ENCODE assay signal across 9 cellular contexts in genomic region chr2:173590278-173590811, GRCh38.
DNase-seq lines count a peak whose midpoint lies in the region; TF ChIP-seq lines count a peak whose summit lies in the region.
"Had no signal": no experiment of that assay in that cellular context is flagged by ENCODE, and none has a peak within 500 bp of the region (broad histone marks: within the 10 kb centered on the region; RNA-seq: fewer than 3 reads in every experiment).

No MANE protein-coding gene starts in this region.

- H3K27me3 Mint-ChIP-seq in osteocyte (ENCODE audit: unreplicated experiment), result no peaks in the 10 kb centered on the region
- H3K27me3 Mint-ChIP-seq in CD8-positive, alpha-beta memory T cell, result peaks cover 3 to 29% of the 10 kb centered on the region in 2 donors

- POLR2A ChIA-PET in CD8-positive, alpha-beta memory T cell (lab: Charles Lee), result no interaction called here

- peaks cover 8 to 10% of the 10 kb centered on the region in 2 donors for H3K9me3 ChIP-seq in duodenal mucosa (ENCODE audit: control insufficient read depth in 1 of 2, low read length in 2 of 2)
- H3K9me3 ChIP-seq in CD8-positive, alpha-beta memory T cell (ENCODE audit: low read length), result no peaks in the 10 kb centered on the region
- peaks cover 0 to 5% (median 1%) of the 10 kb centered on the region in 4 donors for H3K9me3 ChIP-seq in sigmoid colon

- peaks cover 7% of the 10 kb centered on the region for H3K9me3 Mint-ChIP-seq in osteocyte (ENCODE audit: unreplicated experiment)
- peaks cover 4 to 12% (median 7%) of the 10 kb centered on the region in 5 donors for H3K9me3 Mint-ChIP-seq in CD8-positive, alpha-beta memory T cell

- TF ChIP-seq EP300 in sigmoid colon (IDR thresholded peaks at IDR 0.05), result no peak

- H3K4me3 ChIP-seq in duodenal mucosa (ENCODE audit: low read depth in 1 of 2, low read length in 2 of 2) (peak overlapping the region; percentile 37 to 38), sigmoid colon (no peak overlapping the region)
- no peak overlapping the region for H3K4me3 ChIP-seq in CD8-positive, alpha-beta memory T cell (ENCODE audit: low read length)

- TF ChIP-seq CTCF in osteocyte (IDR thresholded peaks at IDR 0.05) (no peak), sigmoid colon (IDR thresholded peaks at IDR 0.05) (no peak)

- H3K36me3 ChIP-seq in duodenal mucosa (ENCODE audit: control insufficient read depth in 1 of 2, insufficient read depth in 2 of 2, low read length in 2 of 2) (no peaks in the 10 kb centered on the region), sigmoid colon (no peaks in the 10 kb centered on the region)
- H3K36me3 ChIP-seq in CD8-positive, alpha-beta memory T cell (ENCODE audit: insufficient read depth, low read length), result no peaks in the 10 kb centered on the region

- H3K4me1 ChIP-seq in duodenal mucosa (ENCODE audit: control insufficient read depth in 1 of 2, insufficient read depth in 2 of 2, low read length in 2 of 2), result no peaks in the 10 kb centered on the region
- H3K4me1 ChIP-seq in CD8-positive, alpha-beta memory T cell (ENCODE audit: insufficient read depth, low read length), result no peaks in the 10 kb centered on the region
- H3K4me1 ChIP-seq in sigmoid colon, result no peaks in the 10 kb centered on the region

- H3K4me1 Mint-ChIP-seq in osteocyte (ENCODE audit: unreplicated experiment), result peaks cover 26% of the 10 kb centered on the region
- H3K4me1 Mint-ChIP-seq in CD8-positive, alpha-beta memory T cell, result no peaks in the 10 kb centered on the region
- H3K4me1 Mint-ChIP-seq: T-helper 17 cell had no signal

- H3K27me3 ChIP-seq in duodenal mucosa (ENCODE audit: control insufficient read depth in 1 of 2, insufficient read depth in 2 of 2, low read length in 2 of 2) (no peaks in the 10 kb centered on the region), sigmoid colon (no peaks in the 10 kb centered on the region)
- H3K27me3 ChIP-seq in CD8-positive, alpha-beta memory T cell (ENCODE audit: insufficient read depth, low read length, poor library complexity, severe bottlenecking), result no peaks in the 10 kb centered on the region

- DNase-seq in DMS79 (lab: John Stamatoyannopoulos, UW), result peak; percentile 99
- DNase-seq in NCI-H345 (lab: John Stamatoyannopoulos, UW), result peak; percentile 94
- no peak for DNase-seq in osteocyte (ENCODE audit: extremely low spot score, unreplicated experiment)
- no peak for DNase-seq in CD8-positive, alpha-beta memory T cell
- DNase-seq in SW 1271 (lab: John Stamatoyannopoulos, UW), result no peak
- no peak for DNase-seq in sigmoid colon
- no peak for DNase-seq in SKM-1 (lab: John Stamatoyannopoulos, UW; ENCODE audit: unreplicated experiment)
- DNase-seq: T-helper 17 cell had no signal

- no peaks in the 10 kb centered on the region for H3K36me3 Mint-ChIP-seq in osteocyte (ENCODE audit: unreplicated experiment)
- H3K36me3 Mint-ChIP-seq in CD8-positive, alpha-beta memory T cell, result peaks cover 0 to 12% (median 0%) of the 10 kb centered on the region in 3 donors

- no peak for TF ChIP-seq POLR2A in sigmoid colon (IDR thresholded peaks at IDR 0.05)

- H3K4me3 Mint-ChIP-seq in osteocyte (ENCODE audit: unreplicated experiment), result no peak overlapping the region
- H3K4me3 Mint-ChIP-seq in CD8-positive, alpha-beta memory T cell, result no peak overlapping the region
- H3K4me3 Mint-ChIP-seq: T-helper 17 cell had no signal

- H3K27ac Mint-ChIP-seq in osteocyte (ENCODE audit: unreplicated experiment), result peak overlapping the region; percentile 89
- no peak overlapping the region for H3K27ac Mint-ChIP-seq in CD8-positive, alpha-beta memory T cell
- H3K27ac Mint-ChIP-seq: T-helper 17 cell had no signal

- CTCF ChIA-PET in CD8-positive, alpha-beta memory T cell (lab: Charles Lee), result no interaction called here

- H3K9ac ChIP-seq in duodenal mucosa (ENCODE audit: low read depth in 1 of 2, low read length in 2 of 2), result no peak overlapping the region

- H3K27ac ChIP-seq in duodenal mucosa (ENCODE audit: low read depth, low read length) (no peak overlapping the region), sigmoid colon (no peak overlapping the region)
- H3K27ac ChIP-seq in CD8-positive, alpha-beta memory T cell (ENCODE audit: low read depth, low read length), result no peak overlapping the region

- intact Hi-C loops in sigmoid colon (cut with DNase I), result no loop called here

- 82 to 83% methylated on average over 6 of the region's 6 CpGs for WGBS in sigmoid colon, 2 donors

Comparison
In these comparisons a context has a peak if more than half of its experiments do, and no peak if none do; other contexts are left out.
1. DNase-seq: peak in DMS79 (single experiment) and NCI-H345 (single experiment); none in osteocyte (single experiment), CD8-positive, alpha-beta memory T cell (0 of 5), SW 1271 (0 of 2), sigmoid colon (single experiment) and SKM-1 (single experiment).
2. H3K4me3 ChIP-seq: peak in duodenal mucosa (2 of 2); none in CD8-positive, alpha-beta memory T cell (single experiment) and sigmoid colon (0 of 4).